Comparison of ENCODE assay signal across 18 cellular contexts in genomic region chr1:30329802-30330557, GRCh38.
A peak's percentile ranks its signal among the peaks of the same experiment; 100 is the strongest.
DNase-seq lines count a peak whose midpoint lies in the region; ATAC-seq and TF ChIP-seq lines count a peak whose summit lies in the region.
"Had no signal": no experiment of that assay in that cellular context is flagged by ENCODE, and none has a peak within 500 bp of the region (broad histone marks: within the 10 kb centered on the region; RNA-seq: fewer than 3 reads in every experiment).

No MANE protein-coding gene starts in this region.

- H3K4me3 ChIP-seq in DND-41 (ENCODE audit: low read depth in 1 of 2, low read length in 2 of 2) (no peak overlapping the region), HFF-Myc (replicated peaks; ENCODE audit: low read depth, low read length) (no peak overlapping the region), esophagus muscularis mucosa (no peak overlapping the region), neural progenitor cell (no peak overlapping the region)
- H3K4me3 ChIP-seq: Peyer's patch had no signal

- WGBS in esophagus muscularis mucosa: 85% methylated on average over 10 of the region's 15 CpGs

- H3K9me3 ChIP-seq in DND-41 (ENCODE audit: insufficient read depth, low read length, severe bottlenecking) (no peaks in the 10 kb centered on the region), esophagus muscularis mucosa (no peaks in the 10 kb centered on the region), neural progenitor cell (ENCODE audit: low read depth) (no peaks in the 10 kb centered on the region)
- H3K9me3 ChIP-seq: Peyer's patch had no signal

- TF ChIP-seq CTCF in DND-41 (IDR thresholded peaks at IDR 0.05; ENCODE audit: borderline replicate concordance, extremely low read depth, low read length, poor library complexity, severe bottlenecking): peak; percentile 9
- TF ChIP-seq CTCF in HFF-Myc (IDR thresholded peaks at IDR 0.05; ENCODE audit: low read depth, low read length, missing control alignments): peak; percentile 9
- TF ChIP-seq CTCF in esophagus muscularis mucosa (IDR thresholded peaks at IDR 0.05): no peak
- peak; percentile 28 for TF ChIP-seq CTCF in neural progenitor cell (IDR thresholded peaks at IDR 0.05)

- TF ChIP-seq POLR2A in esophagus muscularis mucosa (IDR thresholded peaks at IDR 0.05; ENCODE audit: low read depth): no peak

- H3K4me3 Mint-ChIP-seq in neural progenitor cell: no peak overlapping the region

- H3K9me3 Mint-ChIP-seq in neural progenitor cell: no peaks in the 10 kb centered on the region

- H3K4me1 Mint-ChIP-seq in neural progenitor cell: peaks cover 3% of the 10 kb centered on the region

- no peak for DNase-seq in DND-41
- no peak for DNase-seq in HFF-Myc (ENCODE audit: extremely low read depth, low read depth)
- peak; percentile 77 for DNase-seq in esophagus muscularis mucosa (ENCODE audit: extremely low spot score)
- DNase-seq in neural progenitor cell (ENCODE audit: low spot score): no peak
- no peak for DNase-seq in HPDE6-E6E7 (ENCODE audit: extremely low spot score)
- DNase-seq in D341Med (ENCODE audit: low spot score): no peak
- DNase-seq: AML-193, DMS79, GDM1, KBM-7, NCI-H1092 treated with DMSO at 0.1 percent for 48 hours, NCI-H187 treated with DMSO at 0.1 percent for 48 hours, NCI-H2171, NCI-H82, Peyer's patch, SHP77 had no signal

- no peak overlapping the region for H3K4me2 ChIP-seq in DND-41 (ENCODE audit: insufficient read depth, low read length)
- H3K4me2 ChIP-seq in neural progenitor cell: no peak overlapping the region

- intact Hi-C loops in esophagus muscularis mucosa (cut with DNase I): no loop called here

- H3K79me2 ChIP-seq in DND-41 (ENCODE audit: insufficient read depth, low read length): no peaks in the 10 kb centered on the region
- no peaks in the 10 kb centered on the region for H3K79me2 ChIP-seq in neural progenitor cell (ENCODE audit: low read depth)

- H3K27ac Mint-ChIP-seq in neural progenitor cell: peak overlapping the region; percentile 37

- no peaks in the 10 kb centered on the region for H3F3A ChIP-seq in neural progenitor cell (ENCODE audit: low read depth)

- no peak overlapping the region for H3K9ac ChIP-seq in DND-41 (ENCODE audit: low read depth, low read length)
- no peak overlapping the region for H3K9ac ChIP-seq in neural progenitor cell

- H3K36me3 Mint-ChIP-seq in neural progenitor cell: no peaks in the 10 kb centered on the region

- peaks cover 3% of the 10 kb centered on the region; the same call in 1 of the 2 replicates for H4K20me1 ChIP-seq in DND-41 (ENCODE audit: insufficient read depth, low read length)
- no peaks in the 10 kb centered on the region for H4K20me1 ChIP-seq in neural progenitor cell (ENCODE audit: low read depth)

- no peak for TF ChIP-seq EP300 in esophagus muscularis mucosa (IDR thresholded peaks at IDR 0.05)

- no peak overlapping the region for H2AFZ ChIP-seq in DND-41 (ENCODE audit: low read depth, low read length)
- no peak overlapping the region for H2AFZ ChIP-seq in neural progenitor cell (replicated peaks)

- no peaks in the 10 kb centered on the region for H3K4me1 ChIP-seq in DND-41 (ENCODE audit: insufficient read depth, low read length)
- no peaks in the 10 kb centered on the region for H3K4me1 ChIP-seq in esophagus muscularis mucosa
- no peaks in the 10 kb centered on the region for H3K4me1 ChIP-seq in neural progenitor cell
- H3K4me1 ChIP-seq: Peyer's patch had no signal

- H3K27me3 Mint-ChIP-seq in neural progenitor cell (ENCODE audit: insufficient read depth, low read depth): peaks cover 5% of the 10 kb centered on the region

- H3K27ac ChIP-seq in DND-41 (ENCODE audit: low read length): no peak overlapping the region
- H3K27ac ChIP-seq in esophagus muscularis mucosa (replicated peaks in 1 of 4): no peak overlapping the region
- H3K27ac ChIP-seq in neural progenitor cell: no peak overlapping the region
- H3K27ac ChIP-seq: Peyer's patch had no signal

- H3K27me3 ChIP-seq in DND-41 (ENCODE audit: insufficient read depth, low read length, poor library complexity) (no peaks in the 10 kb centered on the region), esophagus muscularis mucosa (peaks cover 0 to 42% (median 0%) of the 10 kb centered on the region in 4 donors), neural progenitor cell (no peaks in the 10 kb centered on the region)
- H3K27me3 ChIP-seq: Peyer's patch had no signal

- H3K36me3 ChIP-seq in DND-41 (ENCODE audit: insufficient read depth, low read length) (no peaks in the 10 kb centered on the region), esophagus muscularis mucosa (no peaks in the 10 kb centered on the region), neural progenitor cell (no peaks in the 10 kb centered on the region)
- H3K36me3 ChIP-seq: Peyer's patch had no signal

- ATAC-seq in DND-41 (ENCODE audit: insufficient read depth, low read depth) (no peak), HG02970 (IDR thresholded peaks at IDR 0.05; ENCODE audit: low FRiP score, unreplicated experiment) (no peak)
- ATAC-seq in activated CD4-positive, CD25-positive, alpha-beta regulatory T cell treated with anti-CD3 and anti-CD28 coated beads, Interleukin-2, amount 50 U/mL, for 24 hours: no peak

Comparison
In these comparisons a context has a peak if more than half of its experiments do, and no peak if none do; other contexts are left out.
1. CTCF ChIP-seq: peak in DND-41 (single experiment), HFF-Myc (single experiment) and neural progenitor cell (single experiment); none in esophagus muscularis mucosa (0 of 3).